8 cellular contexts compared by ENCODE assay signal in genomic region chr19:3172680-3173015, GRCh38. TPM values are rescaled to one million over a fixed set of nuclear protein-coding genes. Genes with fewer than 3 reads are reported as not detected.
"Had no signal": no experiment of that assay in that cellular context is flagged by ENCODE, and none has a peak within 500 bp of the region (broad histone marks: within the 10 kb centered on the region; RNA-seq: fewer than 3 reads in every experiment).

No MANE protein-coding gene starts in this region.

RNA-seq across cellular contexts. Expression of gene S1PR4, which starts 5.9 kb away (rescaled TPM):
- total RNA-seq: chondrocyte, fibroblast of lung, mesothelial cell of epicardium, osteoblast had no signal
- polyA plus RNA-seq: fibroblast of lung had no signal

RNA-seq across cellular contexts. Expression of gene GNA15, which starts 36.8 kb away (rescaled TPM):
- total RNA-seq: chondrocyte, fibroblast of lung had no signal
- polyA plus RNA-seq: fibroblast of lung had no signal

RNA-seq across cellular contexts. Expression of gene CELF5, which starts 51.8 kb away (rescaled TPM):
- total RNA-seq: esophagus mucosa, heart left ventricle, osteoblast, psoas muscle, thoracic aorta had no signal
- polyA plus RNA-seq: fibroblast of lung, heart left ventricle had no signal
